Comparison of ENCODE assay signal across 30 cellular contexts in genomic region chr9:125953314-125954019, GRCh38.
"Had no signal": no experiment of that assay in that cellular context is flagged by ENCODE, and none has a peak within 500 bp of the region (broad histone marks: within the 10 kb centered on the region; RNA-seq: fewer than 3 reads in every experiment).

No MANE protein-coding gene starts in this region.

- H3K4me3 ChIP-seq: adrenal gland, body of pancreas, breast epithelium, K562, MG63 had no signal

- H3K36me3 ChIP-seq: adrenal gland, breast epithelium, MG63, WERI-Rb-1 had no signal

- H3K9me3 Mint-ChIP-seq: activated CD4-positive, alpha-beta T cell treated with anti-CD3 and anti-CD28 coated beads, Interleukin-2, amount 10 ng/mL, durations not matched to agents 24 days and 14 days; activated CD8-positive, alpha-beta T cell treated with anti-CD3 and anti-CD28 coated beads for 36 hours; activated naive CD4-positive, alpha-beta T cell treated with anti-CD3 and anti-CD28 coated beads for 36 hours; activated naive CD4-positive, alpha-beta T cell treated with anti-CD3 and anti-CD28 coated beads, Interleukin-2, amount 50 U/mL, for 72 hours; activated T-cell treated with anti-CD3 and anti-CD28 coated beads, Interleukin-2, amount 50 U/mL, for 72 hours; activated T-helper 2 cell treated with anti-CD3 and anti-CD28 coated beads, Interferon-gamma antibody, Interleukin-2, Interleukin-4, amounts not matched to agents 10 μg/mL and 5 μg/mL and 100 μg/mL, durations not matched to agents 14 hours and 24 hours and 36 hours had no signal

- H3K4me3 Mint-ChIP-seq: activated CD4-positive, alpha-beta T cell treated with anti-CD3 and anti-CD28 coated beads, Interleukin-2, amount 10 ng/mL, durations not matched to agents 24 days and 14 days; activated CD8-positive, alpha-beta T cell treated with anti-CD3 and anti-CD28 coated beads for 36 hours; activated naive CD4-positive, alpha-beta T cell treated with anti-CD3 and anti-CD28 coated beads for 36 hours; activated T-cell treated with anti-CD3 and anti-CD28 coated beads, Interleukin-2, amount 50 U/mL, for 72 hours had no signal

- H3K27ac ChIP-seq: adrenal gland, body of pancreas, breast epithelium, WERI-Rb-1 had no signal

- H3K9me3 ChIP-seq: adrenal gland, body of pancreas, breast epithelium, MG63 had no signal

- H3K27me3 ChIP-seq: adrenal gland, body of pancreas, breast epithelium, MG63 had no signal

- H3K27ac Mint-ChIP-seq: activated CD4-positive, alpha-beta T cell treated with anti-CD3 and anti-CD28 coated beads, Interleukin-2, amount 10 ng/mL, durations not matched to agents 24 days and 14 days; activated CD8-positive, alpha-beta T cell treated with anti-CD3 and anti-CD28 coated beads for 36 hours; activated naive CD4-positive, alpha-beta T cell treated with anti-CD3 and anti-CD28 coated beads for 36 hours; activated naive CD4-positive, alpha-beta T cell treated with anti-CD3 and anti-CD28 coated beads, Interleukin-2, amount 50 U/mL, for 72 hours; activated T-cell treated with anti-CD3 and anti-CD28 coated beads, Interleukin-2, amount 50 U/mL, for 72 hours; activated T-helper 2 cell treated with anti-CD3 and anti-CD28 coated beads, Interferon-gamma antibody, Interleukin-2, Interleukin-4, amounts not matched to agents 10 μg/mL and 5 μg/mL and 100 μg/mL, durations not matched to agents 14 hours and 24 hours and 36 hours had no signal

- H3K36me3 Mint-ChIP-seq: activated naive CD4-positive, alpha-beta T cell treated with anti-CD3 and anti-CD28 coated beads, Interleukin-2, amount 50 U/mL, for 72 hours had no signal

- H3K4me1 Mint-ChIP-seq: activated CD4-positive, alpha-beta T cell treated with anti-CD3 and anti-CD28 coated beads, Interleukin-2, amount 10 ng/mL, durations not matched to agents 24 days and 14 days had no signal

- ATAC-seq: activated CD8-positive, alpha-beta T cell treated with anti-CD3 and anti-CD28 coated beads for 36 hours; activated naive CD4-positive, alpha-beta T cell treated with anti-CD3 and anti-CD28 coated beads, Interleukin-2, amount 50 U/mL, for 72 hours; activated T-cell treated with anti-CD3 and anti-CD28 coated beads, Interleukin-2, amount 50 U/mL, for 72 hours; body of pancreas; K562; Panc1; Right ventricle myocardium inferior; SK-N-SH treated with all-trans-retinoic acid at 6 μM for 48 hours had no signal

- DNase-seq: activated CD4-positive, alpha-beta T cell treated with anti-CD3 and anti-CD28 coated beads, Interleukin-2, amount 10 ng/mL, durations not matched to agents 24 days and 14 days; activated CD4-positive, alpha-beta T cell treated with anti-CD3 and anti-CD28 coated beads, Interleukin-2, amount 50 U/mL, for 4 hours; activated CD8-positive, alpha-beta T cell treated with anti-CD3 and anti-CD28 coated beads for 36 hours; activated gamma-delta T cell treated with Interleukin-2 at 50 U/mL for 16 hours; activated naive CD4-positive, alpha-beta T cell treated with anti-CD3 and anti-CD28 coated beads for 36 hours; activated T-cell treated with anti-CD3 and anti-CD28 coated beads, Interleukin-2, amount 50 U/mL, for 1 hour; activated T-cell treated with anti-CD3 and anti-CD28 coated beads, Interleukin-2, amount 50 U/mL, for 72 hours; adrenal gland; body of pancreas; MG63; MV-4-11; NCI-H1092; NCI-H1436 treated with DMSO at 0.1 percent for 48 hours; NCI-H1694 treated with DMSO at 0.1 percent for 48 hours; NCI-H2029; NCI-H345; NCI-H524 treated with DMSO at 0.1 percent for 48 hours; RPMI8226; SIG-M5; T-helper 1 cell; T-helper 2 cell; T1000; WERI-Rb-1 had no signal

- H3K4me1 ChIP-seq: adrenal gland, body of pancreas, breast epithelium had no signal

- H3K27me3 Mint-ChIP-seq: activated CD4-positive, alpha-beta T cell treated with anti-CD3 and anti-CD28 coated beads, Interleukin-2, amount 10 ng/mL, durations not matched to agents 24 days and 14 days; activated CD8-positive, alpha-beta T cell treated with anti-CD3 and anti-CD28 coated beads for 36 hours had no signal
